ENCODE assay signal across 8 cellular contexts in the genomic region with DNA sequence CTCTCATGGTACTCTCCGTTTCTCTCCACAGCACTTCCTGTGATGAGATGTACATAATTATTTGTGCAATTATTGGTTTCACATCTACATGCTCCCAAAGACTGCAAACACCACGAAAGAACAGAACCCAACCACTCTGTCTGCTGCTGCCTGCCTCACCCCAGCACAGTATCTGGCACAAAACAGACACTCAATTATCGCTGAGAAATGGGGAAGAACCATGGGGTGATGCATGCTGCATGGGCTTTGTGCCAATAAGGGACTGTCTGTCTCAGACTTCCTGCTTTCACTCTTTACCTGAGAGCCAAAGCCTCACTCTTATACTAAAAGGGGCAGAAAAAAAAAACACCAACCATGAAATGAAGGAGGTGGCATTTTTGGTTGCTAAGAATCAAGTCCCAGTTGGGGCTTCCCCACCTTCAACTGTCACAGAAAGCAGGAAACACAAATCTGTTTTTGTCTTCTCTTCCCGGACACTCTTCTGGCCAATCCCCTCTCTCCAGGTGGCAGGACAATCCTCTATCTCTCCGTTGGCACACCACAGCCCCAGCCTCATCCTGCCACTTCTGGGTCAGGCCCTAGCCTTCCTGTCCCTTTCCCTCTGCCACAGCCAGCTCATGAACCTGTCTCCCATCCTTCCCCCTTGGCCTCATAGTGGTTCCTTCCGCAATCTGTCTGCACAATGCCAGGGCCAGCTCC.
A peak's percentile ranks its signal among the peaks of the same experiment; 100 is the strongest.
DNase-seq lines count a peak whose midpoint lies in the region; ATAC-seq and TF ChIP-seq lines count a peak whose summit lies in the region.

No MANE protein-coding gene starts in this region.

- peaks cover 14% of the 10 kb centered on the region for H3K4me1 Mint-ChIP-seq in stimulated activated memory B cell treated with anti-CD40 and anti-IgM and Interleukin-4, amounts not matched to agents 10 μg/mL and 1 μg/mL and 100 μg/mL, for 72 hours

- peak; percentile 85 for ATAC-seq in HG02588 (IDR thresholded peaks at IDR 0.05; ENCODE audit: unreplicated experiment)
- ATAC-seq in stimulated activated memory B cell treated with anti-CD40 and anti-IgM and Interleukin-4, amounts not matched to agents 10 μg/mL and 1 μg/mL and 100 μg/mL, for 72 hours, result peak; percentile 88

- DNase-seq in GM13977 (ENCODE audit: low spot score), result peak; percentile 69
- DNase-seq in NCI-H2029 treated with DMSO at 0.1 percent for 48 hours (lab: John Stamatoyannopoulos, UW), result peak; percentile 50
- DNase-seq in activated T-cell treated with anti-CD3 and anti-CD28 coated beads for 24 hours (ENCODE audit: low read depth), result peak; percentile 74
- peak; percentile 81 for DNase-seq in kidney tubule cell (ENCODE audit: low spot score)
- no peak for DNase-seq in NCI-H82 (lab: John Stamatoyannopoulos, UW)
- DNase-seq in occipital lobe (lab: John Stamatoyannopoulos, UW), result no peak

- H3K4me3 Mint-ChIP-seq in stimulated activated memory B cell treated with anti-CD40 and anti-IgM and Interleukin-4, amounts not matched to agents 10 μg/mL and 1 μg/mL and 100 μg/mL, for 72 hours, result peak overlapping the region; percentile 32

- H3K27ac Mint-ChIP-seq in stimulated activated memory B cell treated with anti-CD40 and anti-IgM and Interleukin-4, amounts not matched to agents 10 μg/mL and 1 μg/mL and 100 μg/mL, for 72 hours, result peak overlapping the region; percentile 76

- H3K27me3 Mint-ChIP-seq in stimulated activated memory B cell treated with anti-CD40 and anti-IgM and Interleukin-4, amounts not matched to agents 10 μg/mL and 1 μg/mL and 100 μg/mL, for 72 hours, result no peaks in the 10 kb centered on the region

- in situ Hi-C loops in GM13977 (cut with MboI; ENCODE audit: low pct_unique_long_range_greater_than_20kb, low sequenced_read_pairs, unreplicated experiment), result no loop called here

- H3K9me3 Mint-ChIP-seq in stimulated activated memory B cell treated with anti-CD40 and anti-IgM and Interleukin-4, amounts not matched to agents 10 μg/mL and 1 μg/mL and 100 μg/mL, for 72 hours, result no peaks in the 10 kb centered on the region

- TF ChIP-seq CTCF in GM13977 (IDR thresholded peaks at IDR 0.05; ENCODE audit: extremely low read depth, insufficient read depth, missing control alignments), result no peak

- H3K36me3 Mint-ChIP-seq in stimulated activated memory B cell treated with anti-CD40 and anti-IgM and Interleukin-4, amounts not matched to agents 10 μg/mL and 1 μg/mL and 100 μg/mL, for 72 hours, result no peaks in the 10 kb centered on the region

Comparison
In these comparisons a context has a peak if more than half of its experiments do, and no peak if none do; other contexts are left out.
1. DNase-seq: peak in GM13977 (single experiment), NCI-H2029 treated with DMSO at 0.1 percent for 48 hours (single experiment), activated T-cell treated with anti-CD3 and anti-CD28 coated beads for 24 hours (single experiment) and kidney tubule cell (single experiment); none in NCI-H82 (single experiment) and occipital lobe (single experiment).